1 cellular context compared by ENCODE assay signal in the genomic region with DNA sequence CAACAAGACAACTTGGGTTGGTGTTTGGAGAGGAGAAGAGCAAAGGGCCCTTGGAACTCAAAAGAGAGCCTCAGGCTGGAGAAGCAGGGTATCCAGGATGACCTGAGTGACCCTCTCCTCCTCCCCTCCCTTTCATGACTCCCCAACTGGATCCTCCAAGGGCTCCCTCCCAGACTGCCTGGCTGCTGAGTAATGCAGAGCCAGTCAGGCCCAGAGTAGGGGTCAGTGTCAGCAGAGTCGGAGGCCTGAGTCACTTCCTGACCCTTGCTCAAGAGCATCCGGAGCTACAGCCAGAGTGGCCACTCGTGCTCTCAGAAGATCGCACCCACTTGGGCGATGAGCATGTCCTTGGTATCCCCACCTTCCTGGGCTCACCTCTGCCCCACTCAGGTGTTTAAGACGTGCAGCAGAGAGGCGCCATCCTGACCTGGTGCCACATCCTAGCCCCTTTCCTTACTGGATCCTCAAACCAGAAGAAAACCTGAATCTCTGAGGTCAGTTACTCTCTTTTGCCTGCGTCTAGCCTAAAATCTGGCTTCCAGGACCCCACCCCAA.
TF ChIP-seq lines count a peak whose summit lies in the region.

No MANE protein-coding gene starts in this region.

TF ChIP-seq in K562, 482 proteins besides CTCF, POLR2A, EP300 and RAD21 (continued from another document and continues in another):
- TF ChIP-seq, protein P1, sequence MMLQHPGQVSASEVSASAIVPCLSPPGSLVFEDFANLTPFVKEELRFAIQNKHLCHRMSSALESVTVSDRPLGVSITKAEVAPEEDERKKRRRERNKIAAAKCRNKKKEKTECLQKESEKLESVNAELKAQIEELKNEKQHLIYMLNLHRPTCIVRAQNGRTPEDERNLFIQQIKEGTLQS (IDR thresholded peaks at IDR 0.05): peak; percentile 88
- TF ChIP-seq, protein P1 (CRISPR knock-in tag; conservative IDR thresholded peaks at IDR 0.05): no peak
- TF ChIP-seq SMARCA4 (IDR thresholded peaks at IDR 0.05): peak; percentile 93
- TF ChIP-seq, protein P2, sequence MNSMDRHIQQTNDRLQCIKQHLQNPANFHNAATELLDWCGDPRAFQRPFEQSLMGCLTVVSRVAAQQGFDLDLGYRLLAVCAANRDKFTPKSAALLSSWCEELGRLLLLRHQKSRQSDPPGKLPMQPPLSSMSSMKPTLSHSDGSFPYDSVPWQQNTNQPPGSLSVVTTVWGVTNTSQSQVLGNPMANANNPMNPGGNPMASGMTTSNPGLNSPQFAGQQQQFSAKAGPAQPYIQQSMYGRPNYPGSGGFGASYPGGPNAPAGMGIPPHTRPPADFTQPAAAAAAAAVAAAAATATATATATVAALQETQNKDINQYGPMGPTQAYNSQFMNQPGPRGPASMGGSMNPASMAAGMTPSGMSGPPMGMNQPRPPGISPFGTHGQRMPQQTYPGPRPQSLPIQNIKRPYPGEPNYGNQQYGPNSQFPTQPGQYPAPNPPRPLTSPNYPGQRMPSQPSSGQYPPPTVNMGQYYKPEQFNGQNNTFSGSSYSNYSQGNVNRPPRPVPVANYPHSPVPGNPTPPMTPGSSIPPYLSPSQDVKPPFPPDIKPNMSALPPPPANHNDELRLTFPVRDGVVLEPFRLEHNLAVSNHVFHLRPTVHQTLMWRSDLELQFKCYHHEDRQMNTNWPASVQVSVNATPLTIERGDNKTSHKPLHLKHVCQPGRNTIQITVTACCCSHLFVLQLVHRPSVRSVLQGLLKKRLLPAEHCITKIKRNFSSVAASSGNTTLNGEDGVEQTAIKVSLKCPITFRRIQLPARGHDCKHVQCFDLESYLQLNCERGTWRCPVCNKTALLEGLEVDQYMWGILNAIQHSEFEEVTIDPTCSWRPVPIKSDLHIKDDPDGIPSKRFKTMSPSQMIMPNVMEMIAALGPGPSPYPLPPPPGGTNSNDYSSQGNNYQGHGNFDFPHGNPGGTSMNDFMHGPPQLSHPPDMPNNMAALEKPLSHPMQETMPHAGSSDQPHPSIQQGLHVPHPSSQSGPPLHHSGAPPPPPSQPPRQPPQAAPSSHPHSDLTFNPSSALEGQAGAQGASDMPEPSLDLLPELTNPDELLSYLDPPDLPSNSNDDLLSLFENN (IDR thresholded peaks at IDR 0.05; ENCODE audit: low read depth in 2 of 2, low read length in 2 of 2): 0 out of 4 replicates have a peak, but pooled peaks of 1 of the 2 experiments have one; percentile 35
- peak in 1 of 2 experiments; percentile 44; a peak in 1 of 4 replicates for TF ChIP-seq TBL1XR1 (IDR thresholded peaks at IDR 0.05; ENCODE audit: low read length in 2 of 2)
- TF ChIP-seq NR2C1 (IDR thresholded peaks at IDR 0.05): peak; percentile 78
- TF ChIP-seq NR2C1 (tag; IDR thresholded peaks at IDR 0.05): peak; percentile 91
- TF ChIP-seq, protein P3, sequence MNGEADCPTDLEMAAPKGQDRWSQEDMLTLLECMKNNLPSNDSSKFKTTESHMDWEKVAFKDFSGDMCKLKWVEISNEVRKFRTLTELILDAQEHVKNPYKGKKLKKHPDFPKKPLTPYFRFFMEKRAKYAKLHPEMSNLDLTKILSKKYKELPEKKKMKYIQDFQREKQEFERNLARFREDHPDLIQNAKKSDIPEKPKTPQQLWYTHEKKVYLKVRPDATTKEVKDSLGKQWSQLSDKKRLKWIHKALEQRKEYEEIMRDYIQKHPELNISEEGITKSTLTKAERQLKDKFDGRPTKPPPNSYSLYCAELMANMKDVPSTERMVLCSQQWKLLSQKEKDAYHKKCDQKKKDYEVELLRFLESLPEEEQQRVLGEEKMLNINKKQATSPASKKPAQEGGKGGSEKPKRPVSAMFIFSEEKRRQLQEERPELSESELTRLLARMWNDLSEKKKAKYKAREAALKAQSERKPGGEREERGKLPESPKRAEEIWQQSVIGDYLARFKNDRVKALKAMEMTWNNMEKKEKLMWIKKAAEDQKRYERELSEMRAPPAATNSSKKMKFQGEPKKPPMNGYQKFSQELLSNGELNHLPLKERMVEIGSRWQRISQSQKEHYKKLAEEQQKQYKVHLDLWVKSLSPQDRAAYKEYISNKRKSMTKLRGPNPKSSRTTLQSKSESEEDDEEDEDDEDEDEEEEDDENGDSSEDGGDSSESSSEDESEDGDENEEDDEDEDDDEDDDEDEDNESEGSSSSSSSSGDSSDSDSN (IDR thresholded peaks at IDR 0.05; ENCODE audit: borderline replicate concordance in 1 of 2, low read depth in 2 of 2, low read length in 2 of 2): peak in 1 of 2 experiments; percentile 77; a peak in 1 of 4 replicates
- TF ChIP-seq BHLHE40 (IDR thresholded peaks at IDR 0.05; ENCODE audit: low read length): peak; percentile 48; the same call in 1 of the 2 replicates
- TF ChIP-seq TAL1 (IDR thresholded peaks at IDR 0.05): no peak
- no peak for TF ChIP-seq HNRNPUL1 (IDR thresholded peaks at IDR 0.05; ENCODE audit: low read length)
- 0 out of 2 replicates have a peak, but pooled peaks have one; percentile 9 for TF ChIP-seq STAT5A (IDR thresholded peaks at IDR 0.05; ENCODE audit: borderline replicate concordance, low read length)
- TF ChIP-seq HNRNPK (IDR thresholded peaks at IDR 0.05; ENCODE audit: low read depth, low read length, poor library complexity, severe bottlenecking): no peak
- no peak for TF ChIP-seq ZNF717 (CRISPR knock-in tag; IDR thresholded peaks at IDR 0.05)
- TF ChIP-seq, protein P4, sequence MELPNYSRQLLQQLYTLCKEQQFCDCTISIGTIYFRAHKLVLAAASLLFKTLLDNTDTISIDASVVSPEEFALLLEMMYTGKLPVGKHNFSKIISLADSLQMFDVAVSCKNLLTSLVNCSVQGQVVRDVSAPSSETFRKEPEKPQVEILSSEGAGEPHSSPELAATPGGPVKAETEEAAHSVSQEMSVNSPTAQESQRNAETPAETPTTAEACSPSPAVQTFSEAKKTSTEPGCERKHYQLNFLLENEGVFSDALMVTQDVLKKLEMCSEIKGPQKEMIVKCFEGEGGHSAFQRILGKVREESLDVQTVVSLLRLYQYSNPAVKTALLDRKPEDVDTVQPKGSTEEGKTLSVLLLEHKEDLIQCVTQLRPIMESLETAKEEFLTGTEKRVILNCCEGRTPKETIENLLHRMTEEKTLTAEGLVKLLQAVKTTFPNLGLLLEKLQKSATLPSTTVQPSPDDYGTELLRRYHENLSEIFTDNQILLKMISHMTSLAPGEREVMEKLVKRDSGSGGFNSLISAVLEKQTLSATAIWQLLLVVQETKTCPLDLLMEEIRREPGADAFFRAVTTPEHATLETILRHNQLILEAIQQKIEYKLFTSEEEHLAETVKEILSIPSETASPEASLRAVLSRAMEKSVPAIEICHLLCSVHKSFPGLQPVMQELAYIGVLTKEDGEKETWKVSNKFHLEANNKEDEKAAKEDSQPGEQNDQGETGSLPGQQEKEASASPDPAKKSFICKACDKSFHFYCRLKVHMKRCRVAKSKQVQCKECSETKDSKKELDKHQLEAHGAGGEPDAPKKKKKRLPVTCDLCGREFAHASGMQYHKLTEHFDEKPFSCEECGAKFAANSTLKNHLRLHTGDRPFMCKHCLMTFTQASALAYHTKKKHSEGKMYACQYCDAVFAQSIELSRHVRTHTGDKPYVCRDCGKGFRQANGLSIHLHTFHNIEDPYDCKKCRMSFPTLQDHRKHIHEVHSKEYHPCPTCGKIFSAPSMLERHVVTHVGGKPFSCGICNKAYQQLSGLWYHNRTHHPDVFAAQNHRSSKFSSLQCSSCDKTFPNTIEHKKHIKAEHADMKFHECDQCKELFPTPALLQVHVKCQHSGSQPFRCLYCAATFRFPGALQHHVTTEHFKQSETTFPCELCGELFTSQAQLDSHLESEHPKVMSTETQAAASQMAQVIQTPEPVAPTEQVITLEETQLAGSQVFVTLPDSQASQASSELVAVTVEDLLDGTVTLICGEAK (IDR thresholded peaks at IDR 0.05): peak; percentile 63
- TF ChIP-seq, protein P4 (CRISPR knock-in tag; IDR thresholded peaks at IDR 0.05): no peak
- TF ChIP-seq PTTG1 (tag; IDR thresholded peaks at IDR 0.05; ENCODE audit: low read depth): no peak
- peak; percentile 83 for TF ChIP-seq SMARCC2 (IDR thresholded peaks at IDR 0.05; ENCODE audit: low read depth)
- TF ChIP-seq ZNF384 (IDR thresholded peaks at IDR 0.05; ENCODE audit: low read depth, low read length): no peak
- peak; percentile 48 for TF ChIP-seq POLR2B (IDR thresholded peaks at IDR 0.05; ENCODE audit: low read depth, partially characterized antibody)
- peak; percentile 82 for TF ChIP-seq NUFIP1 (IDR thresholded peaks at IDR 0.05; ENCODE audit: partially characterized antibody)
- TF ChIP-seq, protein P5, sequence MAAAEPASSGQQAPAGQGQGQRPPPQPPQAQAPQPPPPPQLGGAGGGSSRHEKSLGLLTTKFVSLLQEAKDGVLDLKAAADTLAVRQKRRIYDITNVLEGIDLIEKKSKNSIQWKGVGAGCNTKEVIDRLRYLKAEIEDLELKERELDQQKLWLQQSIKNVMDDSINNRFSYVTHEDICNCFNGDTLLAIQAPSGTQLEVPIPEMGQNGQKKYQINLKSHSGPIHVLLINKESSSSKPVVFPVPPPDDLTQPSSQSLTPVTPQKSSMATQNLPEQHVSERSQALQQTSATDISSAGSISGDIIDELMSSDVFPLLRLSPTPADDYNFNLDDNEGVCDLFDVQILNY (CRISPR knock-in tag; IDR thresholded peaks at IDR 0.05): no peak
- TF ChIP-seq SRSF1 (IDR thresholded peaks at IDR 0.05; ENCODE audit: low read depth, low read length): no peak
- TF ChIP-seq ZBTB17 (CRISPR knock-in tag; IDR thresholded peaks at IDR 0.05): no peak
- TF ChIP-seq, protein P6, sequence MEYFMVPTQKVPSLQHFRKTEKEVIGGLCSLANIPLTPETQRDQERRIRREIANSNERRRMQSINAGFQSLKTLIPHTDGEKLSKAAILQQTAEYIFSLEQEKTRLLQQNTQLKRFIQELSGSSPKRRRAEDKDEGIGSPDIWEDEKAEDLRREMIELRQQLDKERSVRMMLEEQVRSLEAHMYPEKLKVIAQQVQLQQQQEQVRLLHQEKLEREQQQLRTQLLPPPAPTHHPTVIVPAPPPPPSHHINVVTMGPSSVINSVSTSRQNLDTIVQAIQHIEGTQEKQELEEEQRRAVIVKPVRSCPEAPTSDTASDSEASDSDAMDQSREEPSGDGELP (CRISPR knock-in tag; IDR thresholded peaks at IDR 0.05; ENCODE audit: borderline replicate concordance): peak; percentile 44; the same call in 1 of the 2 replicates
- TF ChIP-seq FOS (IDR thresholded peaks at IDR 0.05; ENCODE audit: extremely low read depth, insufficient read length): peak; percentile 34
- TF ChIP-seq FOSL1 (tag; conservative IDR thresholded peaks at IDR 0.05): peak; percentile 96
- TF ChIP-seq, protein P7, sequence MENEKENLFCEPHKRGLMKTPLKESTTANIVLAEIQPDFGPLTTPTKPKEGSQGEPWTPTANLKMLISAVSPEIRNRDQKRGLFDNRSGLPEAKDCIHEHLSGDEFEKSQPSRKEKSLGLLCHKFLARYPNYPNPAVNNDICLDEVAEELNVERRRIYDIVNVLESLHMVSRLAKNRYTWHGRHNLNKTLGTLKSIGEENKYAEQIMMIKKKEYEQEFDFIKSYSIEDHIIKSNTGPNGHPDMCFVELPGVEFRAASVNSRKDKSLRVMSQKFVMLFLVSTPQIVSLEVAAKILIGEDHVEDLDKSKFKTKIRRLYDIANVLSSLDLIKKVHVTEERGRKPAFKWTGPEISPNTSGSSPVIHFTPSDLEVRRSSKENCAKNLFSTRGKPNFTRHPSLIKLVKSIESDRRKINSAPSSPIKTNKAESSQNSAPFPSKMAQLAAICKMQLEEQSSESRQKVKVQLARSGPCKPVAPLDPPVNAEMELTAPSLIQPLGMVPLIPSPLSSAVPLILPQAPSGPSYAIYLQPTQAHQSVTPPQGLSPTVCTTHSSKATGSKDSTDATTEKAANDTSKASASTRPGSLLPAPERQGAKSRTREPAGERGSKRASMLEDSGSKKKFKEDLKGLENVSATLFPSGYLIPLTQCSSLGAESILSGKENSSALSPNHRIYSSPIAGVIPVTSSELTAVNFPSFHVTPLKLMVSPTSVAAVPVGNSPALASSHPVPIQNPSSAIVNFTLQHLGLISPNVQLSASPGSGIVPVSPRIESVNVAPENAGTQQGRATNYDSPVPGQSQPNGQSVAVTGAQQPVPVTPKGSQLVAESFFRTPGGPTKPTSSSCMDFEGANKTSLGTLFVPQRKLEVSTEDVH (IDR thresholded peaks at IDR 0.05; ENCODE audit: low read depth, partially characterized antibody): no peak
- no peak for TF ChIP-seq KDM4B (IDR thresholded peaks at IDR 0.05; ENCODE audit: borderline replicate concordance in 2 of 2, low read depth in 1 of 2)
- TF ChIP-seq RHOXF2B (CRISPR knock-in tag; conservative IDR thresholded peaks at IDR 0.05): no peak
- peak; percentile 29; the same call in 1 of the 2 replicates for TF ChIP-seq SOX6 (IDR thresholded peaks at IDR 0.05)
- TF ChIP-seq ZNF316 (IDR thresholded peaks at IDR 0.05): peak; percentile 80
- peak; percentile 50; the same call in 1 of the 2 replicates for TF ChIP-seq MYNN (IDR thresholded peaks at IDR 0.05)
- no peak for TF ChIP-seq MYNN (CRISPR knock-in tag; IDR thresholded peaks at IDR 0.05)
